Comparison of ENCODE assay signal across 24 cellular contexts in genomic region chr6:1957746-1958145, GRCh38.
"Had no signal": no experiment of that assay in that cellular context is flagged by ENCODE, and none has a peak within 500 bp of the region (broad histone marks: within the 10 kb centered on the region; RNA-seq: fewer than 3 reads in every experiment).

No MANE protein-coding gene starts in this region.

- H3K9me3 ChIP-seq: colonic mucosa, esophagus muscularis mucosa, gastrocnemius medialis, heart right ventricle, left lung, lower lobe of right lung, mucosa of descending colon had no signal

- H3K27me3 Mint-ChIP-seq: memory B cell; naive B cell; naive thymus-derived CD8-positive, alpha-beta T cell had no signal

- H3K4me1 Mint-ChIP-seq: memory B cell; naive B cell; naive thymus-derived CD8-positive, alpha-beta T cell had no signal

- H3K27ac ChIP-seq: colonic mucosa, dorsolateral prefrontal cortex, esophagus muscularis mucosa, gastrocnemius medialis, heart right ventricle, left lung, lower lobe of right lung had no signal

- DNase-seq: colonic mucosa; cortex of kidney; dermis blood vessel endothelial cell; dorsolateral prefrontal cortex; effector CD4-positive, alpha-beta T cell; effector memory CD4-positive, alpha-beta T cell; foreskin melanocyte; gastrocnemius medialis; glutamatergic neuron; head of caudate nucleus; heart right ventricle; hippocampal formation; left cardiac atrium; left lung; left ventricle myocardium superior; lower lobe of right lung; mucosa of descending colon; naive B cell; naive thymus-derived CD8-positive, alpha-beta T cell had no signal

- FAIRE-seq: endothelial cell of umbilical vein, islet of Langerhans had no signal

- H3K36me3 Mint-ChIP-seq: mesothelial cell of epicardium had no signal

- H3K4me3 ChIP-seq: colonic mucosa, dorsolateral prefrontal cortex, esophagus muscularis mucosa, gastrocnemius medialis, heart right ventricle, left lung, lower lobe of right lung, mucosa of descending colon had no signal

- H3K27me3 ChIP-seq: colonic mucosa, dorsolateral prefrontal cortex, esophagus muscularis mucosa, gastrocnemius medialis, heart right ventricle, left lung had no signal

- H3K4me3 Mint-ChIP-seq: memory B cell; mesothelial cell of epicardium; naive B cell; naive thymus-derived CD8-positive, alpha-beta T cell had no signal

- ATAC-seq: gastrocnemius medialis; heart right ventricle; left cardiac atrium; left lung; left ventricle myocardium superior; lower lobe of right lung; mucosa of descending colon; naive thymus-derived CD8-positive, alpha-beta T cell had no signal

- H3K4me1 ChIP-seq: colonic mucosa, esophagus muscularis mucosa, gastrocnemius medialis, heart right ventricle, left lung, lower lobe of right lung had no signal

- H3K27ac Mint-ChIP-seq: memory B cell; mesothelial cell of epicardium; naive B cell; naive thymus-derived CD8-positive, alpha-beta T cell had no signal

- H3K36me3 ChIP-seq: colonic mucosa, esophagus muscularis mucosa, gastrocnemius medialis, heart right ventricle, left lung, lower lobe of right lung had no signal

- H3K9me3 Mint-ChIP-seq: memory B cell; mesothelial cell of epicardium; naive B cell; naive thymus-derived CD8-positive, alpha-beta T cell had no signal
